ENCODE assay signal across 18 cellular contexts in genomic region chr20:17589161-17589834, GRCh38. TPM values are rescaled to one million over a fixed set of nuclear protein-coding genes. Genes with fewer than 3 reads are reported as not detected.
DNase-seq lines count a peak whose midpoint lies in the region; ATAC-seq, FAIRE-seq and TF ChIP-seq lines count a peak whose summit lies in the region.
"Had no signal": no experiment of that assay in that cellular context is flagged by ENCODE, and none has a peak within 500 bp of the region (broad histone marks: within the 10 kb centered on the region; RNA-seq: fewer than 3 reads in every experiment).

No MANE protein-coding gene starts in this region.

- H2BK15ac ChIP-seq in H9 (ENCODE audit: low read depth, low read length) = no peak overlapping the region

- no peak overlapping the region for H2AFZ ChIP-seq in H9 (ENCODE audit: low read length)

- H3K14ac ChIP-seq in H9 (ENCODE audit: insufficient read depth, low read length) = no peak overlapping the region

- H3K4me1 ChIP-seq in H9 (ENCODE audit: insufficient read depth, low read length) (0 out of 2 replicates have a peak, but pooled peaks cover 2% of the 10 kb centered on the region), thoracic aorta (ENCODE audit: control insufficient read depth in 1 of 2, low read depth in 2 of 2) (peaks cover 79 to 87% of the 10 kb centered on the region in 2 donors)

- H3K27ac ChIP-seq in H9 (ENCODE audit: insufficient read length, low read depth, low read length) = no peak overlapping the region
- peak overlapping the region; percentile 80 to 87 for H3K27ac ChIP-seq in thoracic aorta

- no peak overlapping the region for H3K18ac ChIP-seq in H9 (ENCODE audit: insufficient read length, low read depth, low read length)

- H2BK12ac ChIP-seq in H9 (ENCODE audit: insufficient read length, low read depth, low read length) = no peak overlapping the region

- no peaks in the 10 kb centered on the region for H3K27me3 Mint-ChIP-seq in H9 (ENCODE audit: low read depth)
- H3K27me3 Mint-ChIP-seq in chondrocyte (ENCODE audit: low read depth) = no peaks in the 10 kb centered on the region
- H3K27me3 Mint-ChIP-seq: B cell had no signal

- peak overlapping the region; percentile 67 for H3K4me3 ChIP-seq in thoracic aorta
- H3K4me3 ChIP-seq: HAP-1 had no signal

- no peak for TF ChIP-seq CTCF in H9 (conservative IDR thresholded peaks at IDR 0.05)
- no peak for TF ChIP-seq CTCF in chondrocyte (IDR thresholded peaks at IDR 0.05)
- no peak for TF ChIP-seq CTCF in thoracic aorta (IDR thresholded peaks at IDR 0.05)

- no peak overlapping the region for H4K91ac ChIP-seq in H9 (ENCODE audit: insufficient read length, low read depth, low read length)

- no peak overlapping the region for H4K8ac ChIP-seq in H9 (replicated peaks; ENCODE audit: insufficient read length, low read depth, low read length)

- DNase-seq in H9 (no peak), chondrocyte (ENCODE audit: low spot score) (no peak), thoracic aorta (ENCODE audit: low spot score) (no peak)
- no peak for DNase-seq in activated CD8-positive, alpha-beta memory T cell treated with anti-CD3 and anti-CD28 coated beads, Interleukin-2, amount 50 U/mL, for 48 hours
- DNase-seq: effector memory CD4-positive, alpha-beta T cell; MM.1S; NCI-H1694; stimulated activated CD4-positive, alpha-beta T cell treated with anti-CD3 and anti-CD28 coated beads, Interleukin-1b, Interleukin-23, amount 100 ng/mL, for 48 hours; T1000 had no signal

- H3T11ph ChIP-seq in H9 (ENCODE audit: low read length) = no peak overlapping the region

- H3K27me3 ChIP-seq in H9 (ENCODE audit: insufficient read depth, low read length) (no peaks in the 10 kb centered on the region), thoracic aorta (replicated peaks; ENCODE audit: insufficient read depth) (no peaks in the 10 kb centered on the region)

- no peak overlapping the region for H3K4me2 ChIP-seq in H9 (ENCODE audit: insufficient read depth, insufficient read length, low read length)

- H3K4me3 Mint-ChIP-seq in H9 (no peak overlapping the region), chondrocyte (ENCODE audit: unreplicated experiment) (peak overlapping the region; percentile 13)
- H3K4me3 Mint-ChIP-seq: B cell, nephron had no signal

- H3K36me3 Mint-ChIP-seq in H9 (ENCODE audit: insufficient read depth in 1 of 3, low read depth in 3 of 3) (peaks cover 0 to 9% (median 4%) of the 10 kb centered on the region in 3 experiments; a peak in 5 of 7 replicates), chondrocyte (ENCODE audit: low read depth) (peaks cover 22% of the 10 kb centered on the region)
- H3K36me3 Mint-ChIP-seq: activated naive CD4-positive, alpha-beta T cell treated with anti-CD3 and anti-CD28 coated beads, Interleukin-2, amount 50 U/mL, for 72 hours had no signal

- H4K5ac ChIP-seq in H9 (ENCODE audit: insufficient read length, low read depth, low read length) = no peak overlapping the region

- H2BK120ac ChIP-seq in H9 (ENCODE audit: low read depth, low read length, poor library complexity, severe bottlenecking) = no peak overlapping the region

- no peak for TF ChIP-seq POLR2A in GM18505 (IDR thresholded peaks at IDR 0.05; ENCODE audit: borderline replicate concordance, extremely low read depth, insufficient read depth, insufficient read length)

- H3K23ac ChIP-seq in H9 (ENCODE audit: insufficient read length, low read depth, low read length) = no peak overlapping the region

- no peaks in the 10 kb centered on the region for H4K20me1 ChIP-seq in H9 (ENCODE audit: control insufficient read depth, insufficient read depth, insufficient read length)

- peak; percentile 79 for FAIRE-seq in islet of Langerhans (lab: Jason Lieb, UNC)
- FAIRE-seq: bronchial epithelial cell had no signal

- no peak overlapping the region for H2AK5ac ChIP-seq in H9 (ENCODE audit: insufficient read length, low read length)

- no peak overlapping the region for H3K4ac ChIP-seq in H9 (ENCODE audit: low read depth, low read length)

- H3K9me3 Mint-ChIP-seq in H9 (no peaks in the 10 kb centered on the region), chondrocyte (ENCODE audit: low read depth) (no peaks in the 10 kb centered on the region)
- H3K9me3 Mint-ChIP-seq: activated naive CD4-positive, alpha-beta T cell treated with anti-CD3 and anti-CD28 coated beads, Interleukin-2, amount 50 U/mL, for 72 hours; nephron had no signal

- H3K9ac ChIP-seq in H9 (ENCODE audit: extremely low read depth, insufficient read length, low read length) = no peak overlapping the region

- no peaks in the 10 kb centered on the region for H3K23me2 ChIP-seq in H9 (ENCODE audit: insufficient read length, low read depth, low read length, poor library complexity, severe bottlenecking)

- H3K56ac ChIP-seq in H9 (ENCODE audit: insufficient read length, low read depth, low read length) = no peak overlapping the region

- peaks cover 12% of the 10 kb centered on the region; the same call in 1 of the 2 replicates for H3K79me2 ChIP-seq in H9 (ENCODE audit: insufficient read depth, low read length)

- no peak overlapping the region for H2BK20ac ChIP-seq in H9 (ENCODE audit: low read depth, low read length, poor library complexity, severe bottlenecking)

- ATAC-seq in thoracic aorta (ENCODE audit: insufficient number of reproducible peaks, low FRiP score, low read depth) (peak; percentile 67), GM18502 (IDR thresholded peaks at IDR 0.05; ENCODE audit: poor library complexity, unreplicated experiment) (no peak), HG03135 (IDR thresholded peaks at IDR 0.05; ENCODE audit: unreplicated experiment) (no peak), GM18505 (IDR thresholded peaks at IDR 0.05; ENCODE audit: unreplicated experiment) (no peak)
- ATAC-seq: activated naive CD4-positive, alpha-beta T cell treated with anti-CD3 and anti-CD28 coated beads, Interleukin-2, amount 50 U/mL, for 72 hours had no signal

- H3K79me1 ChIP-seq in H9 (ENCODE audit: insufficient read depth, low read depth, low read length, poor library complexity, severe bottlenecking) = peaks cover 8% of the 10 kb centered on the region

- peaks cover 29 to 30% of the 10 kb centered on the region in 2 experiments for H3K4me1 Mint-ChIP-seq in H9
- H3K4me1 Mint-ChIP-seq in chondrocyte (ENCODE audit: low read depth) = peaks cover 91% of the 10 kb centered on the region

- H3K27ac Mint-ChIP-seq in H9 (peak overlapping the region in 2 of 3 experiments; percentile 38 to 54; a peak in 2 of 7 replicates), chondrocyte (ENCODE audit: unreplicated experiment) (peak overlapping the region; percentile 92)
- H3K27ac Mint-ChIP-seq: B cell had no signal

- peaks cover 7% of the 10 kb centered on the region for H3K36me3 ChIP-seq in thoracic aorta
- H3K36me3 ChIP-seq: HAP-1 had no signal

- H2BK5ac ChIP-seq in H9 (ENCODE audit: insufficient read length, low read length) = no peak overlapping the region

- WGBS in H9 (ENCODE audit: extremely low coverage, insufficient read length, low lambda C conversion rate) = no CpG with 5 or more reads among the region's 8 CpGs

- H3K9me3 ChIP-seq in H9 (ENCODE audit: control insufficient read depth, low read depth, low read length) (no peaks in the 10 kb centered on the region), thoracic aorta (no peaks in the 10 kb centered on the region)
- H3K9me3 ChIP-seq: HAP-1 had no signal

RNA-seq across cellular contexts. Expression of gene DSTN, which starts 19.4 kb away (rescaled TPM):
- total RNA-seq in H9 (2021) = 145 and 148 TPM in 2 replicates
- total RNA-seq in chondrocyte = 878 to 1,290 TPM (median 1,265 TPM) in 3 replicates
- total RNA-seq in thoracic aorta = 1,000 to 10,000 TPM; 1,342 to 1,977 TPM

RNA-seq across cellular contexts. Expression of gene BFSP1, which starts 58.1 kb away (rescaled TPM):
- total RNA-seq in H9 (2021) (8.6 and 9.4 TPM in 2 replicates), chondrocyte (9.6 to 14.4 TPM (median 11.7 TPM) in 3 replicates), thoracic aorta (1 to 10 TPM; 2.4 to 3.0 TPM)
- total RNA-seq: B cell had no signal
